ENCODE assay signal across 15 cellular contexts in genomic region chr12:6507102-6507998, GRCh38. TPM values are rescaled to one million over a fixed set of nuclear protein-coding genes. Genes with fewer than 3 reads are reported as not detected.
DNase-seq lines count a peak whose midpoint lies in the region; ATAC-seq and TF ChIP-seq lines count a peak whose summit lies in the region.
"Had no signal": no experiment of that assay in that cellular context is flagged by ENCODE, and none has a peak within 500 bp of the region (broad histone marks: within the 10 kb centered on the region; RNA-seq: fewer than 3 reads in every experiment).

No MANE protein-coding gene starts in this region.

- no peaks in the 10 kb centered on the region for H3K27me3 ChIP-seq in H7 (ENCODE audit: control insufficient read depth, insufficient read depth, low read length)

- H3K4me3 Mint-ChIP-seq in T-helper 17 cell (no peak overlapping the region), endothelial cell (ENCODE audit: unreplicated experiment) (peak overlapping the region; percentile 38), nephron progenitor cell (no peak overlapping the region)
- H3K4me3 Mint-ChIP-seq: activated CD4-positive, alpha-beta T cell treated with anti-CD3 and anti-CD28 coated beads, Interleukin-2, amount 10 ng/mL, durations not matched to agents 7 days and 5 days; naive thymus-derived CD4-positive, alpha-beta T cell had no signal

- no peaks in the 10 kb centered on the region for H3K9me3 Mint-ChIP-seq in endothelial cell (ENCODE audit: unreplicated experiment)
- no peaks in the 10 kb centered on the region for H3K9me3 Mint-ChIP-seq in nephron progenitor cell
- H3K9me3 Mint-ChIP-seq: activated CD4-positive, alpha-beta T cell treated with anti-CD3 and anti-CD28 coated beads, Interleukin-2, amount 10 ng/mL, durations not matched to agents 7 days and 5 days; naive thymus-derived CD4-positive, alpha-beta T cell had no signal

- H3K27ac Mint-ChIP-seq in T-helper 17 cell (peak overlapping the region; percentile 54), endothelial cell (ENCODE audit: unreplicated experiment) (peak overlapping the region; percentile 22), nephron progenitor cell (peak overlapping the region; percentile 57)
- H3K27ac Mint-ChIP-seq: activated CD4-positive, alpha-beta T cell treated with anti-CD3 and anti-CD28 coated beads, Interleukin-2, amount 10 ng/mL, durations not matched to agents 7 days and 5 days had no signal

- no peaks in the 10 kb centered on the region for H3K9me3 ChIP-seq in T-helper 17 cell (ENCODE audit: control insufficient read depth, low read length, poor library complexity, severe bottlenecking)
- H3K9me3 ChIP-seq: HAP-1 had no signal

- TF ChIP-seq CTCF in endothelial cell (IDR thresholded peaks at IDR 0.05; ENCODE audit: unreplicated experiment) = no peak
- no peak for TF ChIP-seq CTCF in nephron progenitor cell (IDR thresholded peaks at IDR 0.05)

- H3K4me3 ChIP-seq in H7 (ENCODE audit: insufficient read depth, low read depth, low read length) = no peak overlapping the region
- H3K4me3 ChIP-seq: HAP-1 had no signal

- H3K27me3 Mint-ChIP-seq in T-helper 17 cell (no peaks in the 10 kb centered on the region), endothelial cell (ENCODE audit: unreplicated experiment) (peaks cover 2% of the 10 kb centered on the region), nephron progenitor cell (ENCODE audit: low read depth, poor library complexity) (no peaks in the 10 kb centered on the region)
- H3K27me3 Mint-ChIP-seq: activated CD4-positive, alpha-beta T cell treated with anti-CD3 and anti-CD28 coated beads, Interleukin-2, amount 10 ng/mL, durations not matched to agents 7 days and 5 days; naive thymus-derived CD4-positive, alpha-beta T cell had no signal

- ATAC-seq in T-helper 17 cell (no peak), GM19328 (IDR thresholded peaks at IDR 0.05; ENCODE audit: unreplicated experiment) (no peak), HG03439 (IDR thresholded peaks at IDR 0.05; ENCODE audit: unreplicated experiment) (no peak)
- ATAC-seq: naive thymus-derived CD4-positive, alpha-beta T cell had no signal

- peaks cover 22% of the 10 kb centered on the region for H3K36me3 ChIP-seq in H7 (replicated peaks; ENCODE audit: control insufficient read depth, insufficient read depth, low read length)

- peaks cover 2% of the 10 kb centered on the region for H3K4me1 Mint-ChIP-seq in T-helper 17 cell
- H3K4me1 Mint-ChIP-seq in endothelial cell (ENCODE audit: unreplicated experiment) = peaks cover 6% of the 10 kb centered on the region
- peaks cover 8% of the 10 kb centered on the region for H3K4me1 Mint-ChIP-seq in nephron progenitor cell

- peak; percentile 65 for DNase-seq in H7
- DNase-seq in T-helper 17 cell = no peak
- no peak for DNase-seq in endothelial cell (ENCODE audit: low spot score)
- no peak for DNase-seq in nephron progenitor cell
- DNase-seq in DMS 273 (lab: John Stamatoyannopoulos, UW; ENCODE audit: unreplicated experiment) = no peak
- no peak for DNase-seq in GF-D8 (lab: John Stamatoyannopoulos, UW)
- DNase-seq: activated CD4-positive, alpha-beta T cell treated with anti-CD3 and anti-CD28 coated beads, Interleukin-2, amount 10 ng/mL, durations not matched to agents 7 days and 5 days; activated gamma-delta T cell treated with Interleukin-2 at 50 U/mL for 16 hours; COR-L47; effector CD4-positive, alpha-beta T cell; naive thymus-derived CD4-positive, alpha-beta T cell; NCI-H524 treated with DMSO at 0.1 percent for 48 hours had no signal

- H3K36me3 Mint-ChIP-seq in T-helper 17 cell (ENCODE audit: low read depth) = peaks cover 5% of the 10 kb centered on the region
- peaks cover 4% of the 10 kb centered on the region for H3K36me3 Mint-ChIP-seq in endothelial cell (ENCODE audit: low read depth, unreplicated experiment)
- H3K36me3 Mint-ChIP-seq in nephron progenitor cell (ENCODE audit: low read depth) = peaks cover 59% of the 10 kb centered on the region

RNA-seq across cellular contexts. Expression of gene NCAPD2, which starts 13.4 kb away (rescaled TPM):
- total RNA-seq in H7 (2014; rRNA removed; shearing (Covaris generic)) = 104 and 113 TPM in 2 replicates
- total RNA-seq in T-helper 17 cell (10 to 100 TPM; 16.9 to 24.3 TPM), endothelial cell (ENCODE audit: unreplicated experiment) (25.3 TPM)

RNA-seq across cellular contexts. Expression of gene MRPL51, which starts 14.3 kb away (rescaled TPM):
- total RNA-seq in H7 (2014; rRNA removed; shearing (Covaris generic)) = 137 and 145 TPM in 2 replicates
- 10 to 100 TPM; 36.6 to 42.2 TPM for total RNA-seq in T-helper 17 cell
- total RNA-seq in endothelial cell (ENCODE audit: unreplicated experiment) = 168 TPM

RNA-seq across cellular contexts. Expression of gene GAPDH, which starts 27.0 kb away (rescaled TPM):
- 6,920 and 8,270 TPM in 2 replicates for total RNA-seq in H7 (2014; rRNA removed; shearing (Covaris generic))
- total RNA-seq in T-helper 17 cell = 100 to 1,000 TPM; 640 to 695 TPM
- total RNA-seq in endothelial cell (ENCODE audit: unreplicated experiment) = 2,393 TPM

RNA-seq across cellular contexts. Expression of gene VAMP1, which starts 36.9 kb away (rescaled TPM):
- total RNA-seq in H7 (2014; rRNA removed; shearing (Covaris generic)) = 23.9 and 26.8 TPM in 2 replicates
- 10 to 100 TPM; 33.1 to 38.5 TPM for total RNA-seq in T-helper 17 cell
- 5.5 TPM for total RNA-seq in endothelial cell (ENCODE audit: unreplicated experiment)

RNA-seq across cellular contexts. Expression of gene IFFO1, which starts 48.5 kb away (rescaled TPM):
- 15.1 and 18.2 TPM in 2 replicates for total RNA-seq in H7 (2014; rRNA removed; shearing (Covaris generic))
- total RNA-seq in T-helper 17 cell (10 to 100 TPM; 29.3 to 37.3 TPM), endothelial cell (ENCODE audit: unreplicated experiment) (82.2 TPM)
